9 cellular contexts compared by ENCODE assay signal in the genomic region with DNA sequence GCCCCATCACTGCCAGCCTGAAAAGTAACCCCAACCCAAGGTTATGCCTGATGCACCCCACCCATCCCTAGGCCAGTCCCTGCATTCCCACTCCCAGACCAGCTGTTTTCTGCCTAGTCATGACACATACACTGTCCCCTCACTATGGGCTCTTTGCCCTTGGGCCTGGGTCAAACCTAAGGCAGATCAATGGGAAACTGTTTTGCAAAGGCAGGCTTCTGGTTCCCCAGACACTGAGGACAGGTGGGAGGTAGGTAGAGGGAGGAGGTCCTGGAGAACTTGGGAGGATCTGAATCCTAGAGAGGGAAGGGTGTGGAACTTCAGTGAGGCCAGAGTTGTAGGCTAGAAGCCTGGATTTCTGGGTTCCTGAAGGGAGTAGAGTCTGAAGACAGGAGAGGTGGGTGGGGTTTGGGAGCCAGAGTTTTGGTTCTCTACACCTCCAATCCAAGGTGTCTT. TPM values are rescaled to one million over a fixed set of nuclear protein-coding genes. Genes with fewer than 3 reads are reported as not detected.
DNase-seq lines count a peak whose midpoint lies in the region; ATAC-seq and TF ChIP-seq lines count a peak whose summit lies in the region.
"Had no signal": no experiment of that assay in that cellular context is flagged by ENCODE, and none has a peak within 500 bp of the region (broad histone marks: within the 10 kb centered on the region; RNA-seq: fewer than 3 reads in every experiment).

No MANE protein-coding gene starts in this region.

- peaks cover 12% of the 10 kb centered on the region; the same call in 1 of the 2 replicates for H3F3A ChIP-seq in OCI-LY1 (ENCODE audit: insufficient read depth, low read length)

- no peak for ATAC-seq in effector memory CD8-positive, alpha-beta T cell (replicated peaks)
- ATAC-seq in GM19328 (IDR thresholded peaks at IDR 0.05; ENCODE audit: unreplicated experiment), result no peak

- H3K79me2 ChIP-seq in OCI-LY1 (ENCODE audit: insufficient read depth, low read length), result peaks cover 10% of the 10 kb centered on the region; the same call in 1 of the 2 replicates

- peak overlapping the region; percentile 89 to 90 for H3K27ac Mint-ChIP-seq in effector memory CD8-positive, alpha-beta T cell
- peak overlapping the region; percentile 93 for H3K27ac Mint-ChIP-seq in neural crest cell (ENCODE audit: unreplicated experiment)

- no peak for DNase-seq in effector memory CD8-positive, alpha-beta T cell
- no peak for DNase-seq in neural crest cell (ENCODE audit: low read depth, low spot score)
- DNase-seq in germinal center (ENCODE audit: low spot score), result no peak
- no peak for DNase-seq in stimulated activated CD4-positive, alpha-beta T cell treated with anti-CD3 and anti-CD28 coated beads, Interleukin-15, amount 100 ng/mL, for 24 hours
- no peak for DNase-seq in OCI-M1 (lab: John Stamatoyannopoulos, UW)

- no peaks in the 10 kb centered on the region for H3K27me3 ChIP-seq in OCI-LY1 (ENCODE audit: insufficient read depth, low read length)

- TF ChIP-seq CTCF in C4-2B (conservative IDR thresholded peaks at IDR 0.05) (no peak), OCI-LY1 (IDR thresholded peaks at IDR 0.05; ENCODE audit: low read length) (no peak), neural crest cell (conservative IDR thresholded peaks at IDR 0.05) (no peak)

- no peaks in the 10 kb centered on the region for H3K9me3 Mint-ChIP-seq in effector memory CD8-positive, alpha-beta T cell
- no peaks in the 10 kb centered on the region for H3K9me3 Mint-ChIP-seq in neural crest cell

- H3K9ac ChIP-seq in OCI-LY1 (ENCODE audit: low read length), result peak overlapping the region; percentile 87; the same call in 1 of the 2 replicates

- H4K20me1 ChIP-seq in OCI-LY1 (ENCODE audit: insufficient read depth, low read length), result no peaks in the 10 kb centered on the region

- peaks cover 36% of the 10 kb centered on the region for H3K36me3 ChIP-seq in OCI-LY1 (ENCODE audit: insufficient read depth, low read length)

- H2AFZ ChIP-seq in OCI-LY1 (ENCODE audit: low read length), result no peak overlapping the region

- peaks cover 64 to 74% of the 10 kb centered on the region in 2 donors for H3K4me1 Mint-ChIP-seq in effector memory CD8-positive, alpha-beta T cell (ENCODE audit: low read depth in 2 of 2)
- H3K4me1 Mint-ChIP-seq in neural crest cell, result peaks cover 75% of the 10 kb centered on the region

- H3K27ac ChIP-seq in C4-2B, result peak overlapping the region; percentile 95
- H3K27ac ChIP-seq in OCI-LY1 (ENCODE audit: low read depth, low read length, poor library complexity, severe bottlenecking), result peak overlapping the region; percentile 94

- peak overlapping the region; percentile 82 for H3K4me3 ChIP-seq in OCI-LY1 (ENCODE audit: low read depth, low read length, poor library complexity, severe bottlenecking)

- H3K27me3 Mint-ChIP-seq in effector memory CD8-positive, alpha-beta T cell, result no peaks in the 10 kb centered on the region
- H3K27me3 Mint-ChIP-seq in neural crest cell (ENCODE audit: low read depth), result peaks cover 3% of the 10 kb centered on the region

- H3K36me3 Mint-ChIP-seq in effector memory CD8-positive, alpha-beta T cell (ENCODE audit: insufficient read depth), result peaks cover 72% of the 10 kb centered on the region
- peaks cover 20% of the 10 kb centered on the region for H3K36me3 Mint-ChIP-seq in neural crest cell (ENCODE audit: low read depth)

- peak overlapping the region; percentile 79 for H3K4me2 ChIP-seq in OCI-LY1 (ENCODE audit: low read length)

- H3K9me3 ChIP-seq in OCI-LY1 (ENCODE audit: low read length), result no peaks in the 10 kb centered on the region

- peak overlapping the region; percentile 95 to 97 for H3K4me3 Mint-ChIP-seq in effector memory CD8-positive, alpha-beta T cell
- peak overlapping the region; percentile 93 for H3K4me3 Mint-ChIP-seq in neural crest cell

- peaks cover 48% of the 10 kb centered on the region for H3K4me1 ChIP-seq in OCI-LY1 (ENCODE audit: insufficient read depth, low read length, severe bottlenecking)

- no peaks in the 10 kb centered on the region for H3K9me2 ChIP-seq in OCI-LY1 (ENCODE audit: low read depth, low read length)

RNA-seq across cellular contexts. Expression of a gene that starts 2.1 kb away (rescaled TPM):
- 305 and 313 TPM in 2 replicates for total RNA-seq in neural crest cell

RNA-seq across cellular contexts. Expression of a gene that starts 5.2 kb away (rescaled TPM):
- total RNA-seq in neural crest cell, result 186 and 194 TPM in 2 replicates

RNA-seq across cellular contexts. Expression of a gene that starts 5.5 kb away (rescaled TPM):
- 79.5 and 86.2 TPM in 2 replicates for total RNA-seq in neural crest cell

RNA-seq across cellular contexts. Expression of a gene that starts 11.1 kb away (rescaled TPM):
- total RNA-seq in neural crest cell, result not detected in 2 replicates
- total RNA-seq: NCI-H460 had no signal

RNA-seq across cellular contexts. Expression of a gene that starts 12.7 kb away (rescaled TPM):
- 1.2 TPM in 2 replicates for total RNA-seq in neural crest cell
- total RNA-seq: NCI-H460 had no signal
